Comparison of ENCODE assay signal across 18 cellular contexts in genomic region chr4:168557658-168558057, GRCh38.
DNase-seq lines count a peak whose midpoint lies in the region; ATAC-seq, FAIRE-seq and TF ChIP-seq lines count a peak whose summit lies in the region.
"Had no signal": no experiment of that assay in that cellular context is flagged by ENCODE, and none has a peak within 500 bp of the region (broad histone marks: within the 10 kb centered on the region; RNA-seq: fewer than 3 reads in every experiment).

No MANE protein-coding gene starts in this region.

- H4K91ac ChIP-seq in mesenchymal stem cell (ENCODE audit: low read length): no peak overlapping the region

- no peak overlapping the region for H4K8ac ChIP-seq in mesenchymal stem cell (ENCODE audit: low read length)

- H3K27me3 ChIP-seq in left ventricle myocardium inferior (ENCODE audit: low read depth): no peaks in the 10 kb centered on the region
- H3K27me3 ChIP-seq in mesenchymal stem cell (ENCODE audit: control insufficient read depth in 1 of 2, insufficient read depth in 1 of 2, low read length in 2 of 2): no peaks in the 10 kb centered on the region

- DNase-seq in left ventricle myocardium superior (no peak), left ventricle myocardium inferior (no peak), RCC 7860 (ENCODE audit: low spot score) (peak; percentile 16), mesenchymal stem cell (no peak), urothelium cell line (ENCODE audit: low spot score) (no peak), omental fat pad (ENCODE audit: low spot score) (no peak), NCI-H446 treated with DMSO at 0.1 percent for 48 hours (lab: John Stamatoyannopoulos, UW) (no peak), COLO829 (ENCODE audit: low spot score) (no peak)
- DNase-seq: AML-193; Calu3; CD4-positive, CD25-positive, alpha-beta regulatory T cell; NCI-H1417; NCI-H1930; NCI-H2171 treated with DMSO at 0.1 percent for 48 hours; NCI-H510A treated with DMSO at 0.1 percent for 48 hours; OCI-M1 had no signal

- no peak overlapping the region for H2BK120ac ChIP-seq in mesenchymal stem cell (ENCODE audit: low read depth, low read length)

- H3K4me3 ChIP-seq in left ventricle myocardium inferior (no peak overlapping the region), mesenchymal stem cell (ENCODE audit: insufficient read depth in 1 of 2, low read depth in 1 of 2, low read length in 2 of 2) (no peak overlapping the region)
- H3K4me3 ChIP-seq: HAP-1 had no signal

- no peak overlapping the region for H2BK5ac ChIP-seq in mesenchymal stem cell (ENCODE audit: low read depth, low read length, poor library complexity, severe bottlenecking)

- no peak for FAIRE-seq in RCC 7860 (lab: Jason Lieb, UNC)
- peak; percentile 55 for FAIRE-seq in urothelium cell line (lab: Jason Lieb, UNC)
- FAIRE-seq: G401.6 had no signal

- H2AFZ ChIP-seq in mesenchymal stem cell (ENCODE audit: low read depth, low read length): no peak overlapping the region

- 100% methylated on average over 2 of the region's 3 CpGs for WGBS in mesenchymal stem cell

- no peak overlapping the region for H3K4ac ChIP-seq in mesenchymal stem cell (ENCODE audit: low read depth in 1 of 2, low read length in 2 of 2)

- H3K9ac ChIP-seq in mesenchymal stem cell (ENCODE audit: low read length): no peak overlapping the region

- intact Hi-C loops in left ventricle myocardium superior (cut with micrococcal nuclease) (no loop called here), left ventricle myocardium inferior (cut with micrococcal nuclease) (no loop called here)

- peaks cover 80% of the 10 kb centered on the region for H3K4me1 ChIP-seq in left ventricle myocardium inferior
- H3K4me1 ChIP-seq in mesenchymal stem cell (ENCODE audit: control insufficient read depth, insufficient read depth, low read depth, low read length): peaks cover 12% of the 10 kb centered on the region

- H3K9me3 ChIP-seq in left ventricle myocardium inferior (replicated peaks) (no peaks in the 10 kb centered on the region), mesenchymal stem cell (ENCODE audit: control insufficient read depth, low read length) (no peaks in the 10 kb centered on the region)
- H3K9me3 ChIP-seq: HAP-1 had no signal

- no peak for TF ChIP-seq CTCF in left ventricle myocardium inferior (IDR thresholded peaks at IDR 0.05; ENCODE audit: borderline replicate concordance)
- TF ChIP-seq CTCF in omental fat pad (IDR thresholded peaks at IDR 0.05): no peak

- no peak overlapping the region for H3K14ac ChIP-seq in mesenchymal stem cell (ENCODE audit: low read length in 2 of 2)

- H3K4me2 ChIP-seq in mesenchymal stem cell (ENCODE audit: low read length, poor library complexity, severe bottlenecking): no peak overlapping the region

- no peak overlapping the region for H2BK15ac ChIP-seq in mesenchymal stem cell (ENCODE audit: low read depth, poor library complexity, severe bottlenecking)

- peak overlapping the region; percentile 47 for H2AK5ac ChIP-seq in mesenchymal stem cell (ENCODE audit: low read length, severe bottlenecking)

- H3K18ac ChIP-seq in mesenchymal stem cell (ENCODE audit: low read depth in 1 of 2, low read length in 2 of 2): no peak overlapping the region

- ATAC-seq in left ventricle myocardium superior (peak; percentile 8), omental fat pad (ENCODE audit: low FRiP score) (no peak)

- H3K27ac ChIP-seq in left ventricle myocardium inferior (replicated peaks): no peak overlapping the region
- no peak overlapping the region for H3K27ac ChIP-seq in mesenchymal stem cell (ENCODE audit: low read length, poor library complexity, severe bottlenecking)

- no peak overlapping the region for H2BK12ac ChIP-seq in mesenchymal stem cell (ENCODE audit: low read length in 2 of 2)

- no peaks in the 10 kb centered on the region for H3K79me1 ChIP-seq in mesenchymal stem cell (replicated peaks; ENCODE audit: low read length, poor library complexity, severe bottlenecking)

- no peaks in the 10 kb centered on the region for H3K36me3 ChIP-seq in left ventricle myocardium inferior
- no peaks in the 10 kb centered on the region for H3K36me3 ChIP-seq in mesenchymal stem cell (ENCODE audit: control insufficient read depth in 1 of 2, insufficient read depth in 2 of 2, low read depth in 1 of 2, low read length in 2 of 2)
- H3K36me3 ChIP-seq: HAP-1 had no signal

- no peak overlapping the region for H3K23ac ChIP-seq in mesenchymal stem cell (ENCODE audit: low read length in 2 of 2)
